ENCODE assay signal across 8 cellular contexts in the genomic region with DNA sequence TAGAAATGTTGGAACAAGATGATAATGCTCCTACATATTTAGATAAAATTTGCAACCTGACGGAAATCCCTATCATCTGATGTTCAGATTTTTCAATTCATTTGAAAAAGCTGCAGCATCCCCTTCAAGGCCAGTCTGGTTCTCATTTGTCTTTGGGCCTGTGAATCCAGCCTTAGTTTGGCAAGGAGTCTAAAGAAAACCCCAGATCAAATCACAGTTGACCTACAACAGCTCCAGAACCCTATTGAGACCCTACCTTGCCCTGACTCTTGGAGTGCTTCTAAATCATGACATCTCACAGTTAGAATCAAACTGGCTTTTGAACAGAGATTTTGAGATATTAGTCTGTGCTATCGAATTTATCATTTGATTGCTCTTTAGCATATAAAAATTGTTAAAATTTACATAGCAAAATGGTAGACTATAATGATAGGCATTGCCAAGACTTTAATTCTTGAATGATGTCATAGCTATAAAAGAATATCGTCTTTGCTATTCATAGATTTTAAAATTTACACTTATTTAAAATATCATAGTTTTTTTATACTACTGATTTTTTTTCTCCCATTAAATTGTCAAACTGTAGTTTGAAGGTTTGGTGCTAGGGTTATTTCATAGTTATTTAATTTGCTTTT. TPM values are rescaled to one million over a fixed set of nuclear protein-coding genes. Genes with fewer than 3 reads are reported as not detected.
A peak's percentile ranks its signal among the peaks of the same experiment; 100 is the strongest.
DNase-seq lines count a peak whose midpoint lies in the region; ATAC-seq, FAIRE-seq and TF ChIP-seq lines count a peak whose summit lies in the region.

No MANE protein-coding gene starts in this region.

- no peak for ATAC-seq in HepG2
- ATAC-seq in GM18511 (IDR thresholded peaks at IDR 0.05; ENCODE audit: unreplicated experiment) = no peak

- no peak for DNase-seq in activated CD4-positive, alpha-beta T cell treated with anti-CD3 and anti-CD28 coated beads, Interleukin-2, amount 10 ng/mL, durations not matched to agents 7 days and 5 days
- DNase-seq in activated CD4-positive, alpha-beta T cell treated with anti-CD3 and anti-CD28 coated beads for 48 hours = no peak
- DNase-seq in adipocyte (ENCODE audit: low read depth) (peak; percentile 19), HepG2 (ENCODE audit: low spot score) (no peak), thyroid gland (no peak), MV-4-11 (lab: John Stamatoyannopoulos, UW) (no peak), cerebellum (ENCODE audit: low spot score) (no peak)

- intact Hi-C loops in HepG2 (cut with micrococcal nuclease; ENCODE audit: unreplicated experiment) = loop anchor here (2.0 to 5.0 kb wide), 3 partner anchors 45 to 169 kb away; no protein-coding TSS in a partner anchor
- intact Hi-C loops in thyroid gland (cut with DNase I) = loop anchor here (10.0 kb wide), 2 partner anchors 53 to 133 kb away; no protein-coding TSS in a partner anchor

- no peaks in the 10 kb centered on the region for H3K9me3 Mint-ChIP-seq in activated CD4-positive, alpha-beta T cell treated with anti-CD3 and anti-CD28 coated beads, Interleukin-2, amount 10 ng/mL, durations not matched to agents 7 days and 5 days

- H3K36me3 ChIP-seq in adipocyte (ENCODE audit: control insufficient read depth, insufficient read depth, low read length, severe bottlenecking) = no peaks in the 10 kb centered on the region
- H3K36me3 ChIP-seq in HepG2 (replicated peaks in 1 of 2; ENCODE audit: control insufficient read depth in 1 of 2, insufficient read depth in 2 of 2, low read length in 2 of 2) = no peaks in the 10 kb centered on the region
- H3K36me3 ChIP-seq in thyroid gland = no peaks in the 10 kb centered on the region

- no peak for TF ChIP-seq EP300 in HepG2 (IDR thresholded peaks at IDR 0.05; ENCODE audit: low read depth in 2 of 2, low read length in 2 of 2)
- no peak for TF ChIP-seq EP300 in HepG2 (CRISPR knock-in tag; IDR thresholded peaks at IDR 0.05; ENCODE audit: borderline replicate concordance)

- no TSS peak for BruUV-seq in HepG2 (replicated peaks; lab: Mats Ljungman, UMichigan)

- H3K27me3 Mint-ChIP-seq in activated CD4-positive, alpha-beta T cell treated with anti-CD3 and anti-CD28 coated beads, Interleukin-2, amount 10 ng/mL, durations not matched to agents 7 days and 5 days = no peaks in the 10 kb centered on the region

- H3K9me3 ChIP-seq in adipocyte (ENCODE audit: control insufficient read depth, low read length) = no peaks in the 10 kb centered on the region
- H3K9me3 ChIP-seq in HepG2 (ENCODE audit: low read length) = no peaks in the 10 kb centered on the region
- no peaks in the 10 kb centered on the region for H3K9me3 ChIP-seq in thyroid gland

- H3K27ac ChIP-seq in HepG2 (ENCODE audit: extremely low read length, insufficient read depth, low read length) (peak overlapping the region; percentile 91), thyroid gland (peak overlapping the region; percentile 99 to 100 (median 99))

- WGBS in HepG2 (ENCODE audit: low lambda C conversion rate) = 25% methylated on average over 3 of the region's 3 CpGs
- 49 to 52% methylated on average over 3 of the region's 3 CpGs for WGBS in thyroid gland, 2 donors

- H3K4me2 ChIP-seq in HepG2 (ENCODE audit: low read depth, low read length) = peak overlapping the region; percentile 82

- FAIRE-seq in HepG2 (lab: Jason Lieb, UNC) = no peak

- peak overlapping the region; percentile 100 for H3K4me3 Mint-ChIP-seq in activated CD4-positive, alpha-beta T cell treated with anti-CD3 and anti-CD28 coated beads, Interleukin-2, amount 10 ng/mL, durations not matched to agents 7 days and 5 days

- peaks cover 68% of the 10 kb centered on the region for H3K79me2 ChIP-seq in HepG2 (ENCODE audit: insufficient read depth, low read length)

- H2AFZ ChIP-seq in HepG2 (ENCODE audit: low read length) = no peak overlapping the region

- POLR2A ChIA-PET in activated CD4-positive, alpha-beta T cell treated with anti-CD3 and anti-CD28 coated beads, Interleukin-2, amount 10 ng/mL, durations not matched to agents 7 days and 5 days (lab: Charles Lee) = no interaction called here
- POLR2A ChIA-PET in HepG2 (lab: Yijun Ruan, JAX) = interaction anchor here (1.4 to 2.0 kb wide), 5 partner anchors 23 to 252 kb away, joined by 3 to 18 read pairs (median 4); a partner anchor contains a TSS

- TF ChIP-seq RAD21 in HepG2 (CRISPR knock-in tag; IDR thresholded peaks at IDR 0.05) = no peak

- peaks cover 60% of the 10 kb centered on the region for H3K4me1 Mint-ChIP-seq in activated CD4-positive, alpha-beta T cell treated with anti-CD3 and anti-CD28 coated beads, Interleukin-2, amount 10 ng/mL, durations not matched to agents 7 days and 5 days

- H3K27me3 ChIP-seq in adipocyte (replicated peaks; ENCODE audit: control insufficient read depth, insufficient read depth, low read length) (no peaks in the 10 kb centered on the region), HepG2 (ENCODE audit: control insufficient read depth in 1 of 2, insufficient read depth in 2 of 2, low read length in 2 of 2) (no peaks in the 10 kb centered on the region; a peak in 1 of 5 replicates), thyroid gland (no peaks in the 10 kb centered on the region)

- H3K27ac Mint-ChIP-seq in activated CD4-positive, alpha-beta T cell treated with anti-CD3 and anti-CD28 coated beads, Interleukin-2, amount 10 ng/mL, durations not matched to agents 7 days and 5 days = peak overlapping the region; percentile 97

- TF ChIP-seq CTCF in HepG2 (CRISPR knock-in tag; IDR thresholded peaks at IDR 0.05) (no peak), thyroid gland (IDR thresholded peaks at IDR 0.05) (no peak)

- in situ Hi-C loops in HepG2 (cut with HindIII; ENCODE audit: extremely low pct_ligation_motif_present, low pct_unique_long_range_greater_than_20kb) = no loop called here

- H3K4me3 ChIP-seq in adipocyte (ENCODE audit: low read length) = peak overlapping the region; percentile 100
- H3K4me3 ChIP-seq in HepG2 (replicated peaks in 1 of 3; ENCODE audit: insufficient read depth in 1 of 3, low read depth in 2 of 3, low read length in 3 of 3) = peak overlapping the region; percentile 85 to 98 (median 96)
- peak overlapping the region in 2 of 3 donors; percentile 92 to 97 for H3K4me3 ChIP-seq in thyroid gland (replicated peaks in 1 of 3)

- H3K9ac ChIP-seq in adipocyte (ENCODE audit: low read length) (peak overlapping the region; percentile 97), HepG2 (ENCODE audit: insufficient read depth, low read depth, low read length) (peak overlapping the region; percentile 91)

- no peak for TF ChIP-seq POLR2A in HepG2 (IDR thresholded peaks at IDR 0.05; ENCODE audit: insufficient read depth in 1 of 2, low read depth in 2 of 2, low read length in 2 of 2)
- no peak for TF ChIP-seq POLR2A in thyroid gland (IDR thresholded peaks at IDR 0.05)

- peaks cover 16% of the 10 kb centered on the region for H3K36me3 Mint-ChIP-seq in activated CD4-positive, alpha-beta T cell treated with anti-CD3 and anti-CD28 coated beads, Interleukin-2, amount 10 ng/mL, durations not matched to agents 7 days and 5 days (ENCODE audit: low read depth)

- H4K20me1 ChIP-seq in HepG2 (ENCODE audit: insufficient read depth, low read length) = peaks cover 56% of the 10 kb centered on the region

- H3K4me1 ChIP-seq in adipocyte (ENCODE audit: control insufficient read depth, insufficient read depth, low read length) = peaks cover 43% of the 10 kb centered on the region
- peaks cover 55% of the 10 kb centered on the region for H3K4me1 ChIP-seq in HepG2 (ENCODE audit: insufficient read depth, low read length)
- H3K4me1 ChIP-seq in thyroid gland = peaks cover 19 to 40% of the 10 kb centered on the region in 2 donors

- CTCF ChIA-PET in activated CD4-positive, alpha-beta T cell treated with anti-CD3 and anti-CD28 coated beads, Interleukin-2, amount 10 ng/mL, durations not matched to agents 7 days and 5 days (lab: Charles Lee) = interaction anchor here (0.7 to 2.8 kb wide), 4 partner anchors 40 to 252 kb away, joined by 3 to 16 read pairs (median 3); a partner anchor contains a TSS
- CTCF ChIA-PET in HepG2 (lab: Yijun Ruan, JAX; ENCODE audit: low intra/inter-chr PET ratio, low total read pairs) = no interaction called here

TF ChIP-seq in HepG2, 621 proteins besides CTCF, POLR2A, EP300 and RAD21 (continues in another document):
- TF ChIP-seq ATF7 (IDR thresholded peaks at IDR 0.05) (peak; percentile 56), ATF7 (CRISPR knock-in tag; IDR thresholded peaks at IDR 0.05) (no peak)

RNA-seq across cellular contexts. Expression of a gene that starts 2.2 kb away (rescaled TPM):
- 10 to 100 TPM; 59.9 to 63.9 TPM for total RNA-seq in activated CD4-positive, alpha-beta T cell treated with anti-CD3 and anti-CD28 coated beads, Interleukin-2, amount 10 ng/mL, durations not matched to agents 7 days and 5 days
- total RNA-seq in HepG2 (2016; rRNA removed; fragmentation: Illumina TruSeq; extraction: Trizol) = 22.0 and 26.5 TPM in 2 replicates
- 6.9 and 7.3 TPM in 2 replicates for total RNA-seq in HepG2 (2016; cell fraction: cytosol; rRNA removed; fragmentation: Illumina TruSeq; extraction: Trizol; ENCODE audit: low read depth)
- total RNA-seq in HepG2 (2016; cell fraction: insoluble cytoplasmic fraction; rRNA removed; fragmentation: Illumina TruSeq; extraction: Trizol) = 21.8 and 25.0 TPM in 2 replicates
- 22.7 and 24.3 TPM in 2 replicates for total RNA-seq in HepG2 (2016; cell fraction: membrane; rRNA removed; fragmentation: Illumina TruSeq; extraction: Trizol)
- 15.8 and 16.6 TPM in 2 replicates for total RNA-seq in HepG2 (2016; cell fraction: nucleus; rRNA removed; fragmentation: Illumina TruSeq; extraction: Trizol)
- polyA plus RNA-seq in HepG2 (2011; rRNA removed) = 27.5 and 31.4 TPM in 2 replicates
- 14.2 and 20.6 TPM in 2 replicates for polyA plus RNA-seq in HepG2 (2011; cell fraction: cytosol; rRNA removed)
- 13.4 and 15.4 TPM in 2 replicates for polyA plus RNA-seq in HepG2 (2011; cell fraction: nucleus; rRNA removed)
- polyA plus RNA-seq in HepG2 (2012) = 20.6 and 22.6 TPM in 2 replicates
- 5.8 and 6.4 TPM in 2 replicates for polyA plus RNA-seq in HepG2 (2016; cell fraction: cytosol; fragmentation: Illumina TruSeq; extraction: Trizol; ENCODE audit: low read depth)
- 27.2 and 28.9 TPM in 2 replicates for polyA plus RNA-seq in HepG2 (2016; cell fraction: insoluble cytoplasmic fraction; fragmentation: Illumina TruSeq; extraction: Trizol; ENCODE audit: low read depth)
- 18.6 and 19.6 TPM in 2 replicates for polyA plus RNA-seq in HepG2 (2016; cell fraction: membrane; fragmentation: Illumina TruSeq; extraction: Trizol; ENCODE audit: low read depth)
- polyA plus RNA-seq in HepG2 (2016; cell fraction: nucleus; fragmentation: Illumina TruSeq; extraction: Trizol; ENCODE audit: insufficient read depth, low read depth) = 19.9 and 22.9 TPM in 2 replicates
- 10.8 and 12.7 TPM in 2 replicates for polyA minus RNA-seq in HepG2 (2011; rRNA and poly(A)+ RNA removed; ENCODE audit: low replicate concordance)
- 16.4 and 21.3 TPM in 2 replicates for polyA minus RNA-seq in HepG2 (2011; cell fraction: cytosol; rRNA and poly(A)+ RNA removed)
- 21.4 and 23.7 TPM in 2 replicates for polyA minus RNA-seq in HepG2 (2011; cell fraction: nucleus; rRNA and poly(A)+ RNA removed)
- total RNA-seq in thyroid gland = 10 to 100 TPM; 62.7 to 81.5 (median 70.1) TPM
- 15.7 TPM for total RNA-seq in cerebellum
